Comparison of ENCODE assay signal across 12 cellular contexts in the genomic region with DNA sequence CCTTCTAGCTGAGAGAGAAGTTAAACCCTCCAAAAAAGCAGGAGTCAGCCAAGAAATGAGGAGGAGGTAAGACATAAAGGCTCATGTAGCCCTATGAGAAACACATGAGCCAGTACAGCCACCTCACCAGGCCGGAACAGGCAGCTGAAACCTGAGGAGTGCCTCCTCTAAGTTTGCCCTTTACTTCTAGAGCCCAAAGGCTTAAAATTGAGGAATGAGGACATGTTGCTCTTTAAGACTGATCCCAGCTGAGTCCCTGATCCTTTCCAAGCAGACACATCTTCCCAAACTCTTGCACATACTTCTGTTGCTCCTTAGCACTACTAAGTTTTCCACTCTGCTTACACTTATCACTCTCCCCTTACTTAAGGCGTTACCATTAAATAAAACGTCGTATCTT.
DNase-seq lines count a peak whose midpoint lies in the region; ATAC-seq and TF ChIP-seq lines count a peak whose summit lies in the region.
"Had no signal": no experiment of that assay in that cellular context is flagged by ENCODE, and none has a peak within 500 bp of the region (broad histone marks: within the 10 kb centered on the region; RNA-seq: fewer than 3 reads in every experiment).

No MANE protein-coding gene starts in this region.

- H3K79me2 ChIP-seq in parathyroid adenoma: peaks cover 23% of the 10 kb centered on the region

- H3K27me3 ChIP-seq in parathyroid adenoma (ENCODE audit: control insufficient read depth, insufficient read depth, low read length): no peaks in the 10 kb centered on the region
- no peaks in the 10 kb centered on the region for H3K27me3 ChIP-seq in foreskin keratinocyte
- no peaks in the 10 kb centered on the region for H3K27me3 ChIP-seq in WERI-Rb-1 (ENCODE audit: insufficient read depth, low read depth, severe bottlenecking)
- H3K27me3 ChIP-seq: pancreas had no signal

- ATAC-seq in left ventricle myocardium superior: peak; percentile 26
- no peak for ATAC-seq in HG02571 (IDR thresholded peaks at IDR 0.05; ENCODE audit: unreplicated experiment)
- no peak for ATAC-seq in foreskin keratinocyte

- no peak overlapping the region for H2AFZ ChIP-seq in parathyroid adenoma

- H3K4me2 ChIP-seq in parathyroid adenoma (ENCODE audit: low read length): peak overlapping the region; percentile 42

- H3K9ac ChIP-seq in parathyroid adenoma: no peak overlapping the region

- H3K4me3 ChIP-seq in parathyroid adenoma (ENCODE audit: low read depth, low read length) (peak overlapping the region; percentile 35), WERI-Rb-1 (ENCODE audit: low read depth, low read length) (no peak overlapping the region)
- H3K4me3 ChIP-seq: pancreas had no signal

- H3K9me3 ChIP-seq in parathyroid adenoma (ENCODE audit: control insufficient read depth, low read length) (no peaks in the 10 kb centered on the region), WERI-Rb-1 (ENCODE audit: severe bottlenecking) (no peaks in the 10 kb centered on the region)
- H3K9me3 ChIP-seq: pancreas had no signal

- H3K27ac ChIP-seq in parathyroid adenoma (no peak overlapping the region), foreskin keratinocyte (no peak overlapping the region), WERI-Rb-1 (no peak overlapping the region)

- no peaks in the 10 kb centered on the region for H3K36me3 ChIP-seq in parathyroid adenoma (ENCODE audit: control insufficient read depth, insufficient read depth, low read length)
- no peaks in the 10 kb centered on the region for H3K36me3 ChIP-seq in WERI-Rb-1

- DNase-seq in AG08396 (ENCODE audit: low spot score) (peak; percentile 15), amniotic epithelial cell (ENCODE audit: low read depth) (peak; percentile 52), left ventricle myocardium superior (no peak), NCI-H128 (lab: John Stamatoyannopoulos, UW; ENCODE audit: unreplicated experiment) (no peak), foreskin keratinocyte (no peak), WERI-Rb-1 (no peak)
- DNase-seq: activated CD4-positive, alpha-beta T cell treated with anti-CD3 and anti-CD28 coated beads, Interleukin-2, amount 10 ng/mL, durations not matched to agents 7 days and 5 days; NCI-H1105 treated with DMSO at 0.1 percent for 48 hours; NK-92 treated with Interleukin-12 subunit alpha and Interleukin-12 subunit beta, amount 100 ng/mL, for 24 hours; pancreas had no signal

- TF ChIP-seq CTCF in parathyroid adenoma (IDR thresholded peaks at IDR 0.05) (no peak), foreskin keratinocyte (conservative IDR thresholded peaks at IDR 0.05) (no peak), WERI-Rb-1 (IDR thresholded peaks at IDR 0.05; ENCODE audit: low read depth, low read length) (no peak)

- intact Hi-C loops in left ventricle myocardium superior (cut with micrococcal nuclease): no loop called here

- H3K4me1 ChIP-seq in parathyroid adenoma (peaks cover 6% of the 10 kb centered on the region), foreskin keratinocyte (peaks cover 23% of the 10 kb centered on the region)

Comparison
In these comparisons a context has a peak if more than half of its experiments do, and no peak if none do; other contexts are left out.
1. DNase-seq: peak in AG08396 (single experiment) and amniotic epithelial cell (single experiment); none in left ventricle myocardium superior (single experiment), NCI-H128 (single experiment), foreskin keratinocyte (0 of 2) and WERI-Rb-1 (single experiment).